9 cellular contexts compared by ENCODE assay signal in genomic region chr22:41417622-41418390, GRCh38. TPM values are rescaled to one million over a fixed set of nuclear protein-coding genes. Genes with fewer than 3 reads are reported as not detected.
A peak's percentile ranks its signal among the peaks of the same experiment; 100 is the strongest.
DNase-seq lines count a peak whose midpoint lies in the region; ATAC-seq and TF ChIP-seq lines count a peak whose summit lies in the region.
"Had no signal": no experiment of that assay in that cellular context is flagged by ENCODE, and none has a peak within 500 bp of the region (broad histone marks: within the 10 kb centered on the region; RNA-seq: fewer than 3 reads in every experiment).

No MANE protein-coding gene starts in this region.

- H3K36me3 ChIP-seq in esophagus muscularis mucosa (peaks cover 0 to 1% (median under 1%) of the 10 kb centered on the region in 4 donors), testis (ENCODE audit: low read depth, missing control alignments) (no peaks in the 10 kb centered on the region)

- H3K4me3 ChIP-seq in esophagus muscularis mucosa (peak overlapping the region in 3 of 4 donors; percentile 0 to 30 (median 10)), testis (no peak overlapping the region)

- H3K27me3 ChIP-seq in esophagus muscularis mucosa (no peaks in the 10 kb centered on the region), testis (no peaks in the 10 kb centered on the region)

- peaks cover 49 to 69% (median 63%) of the 10 kb centered on the region in 4 donors for H3K4me1 ChIP-seq in esophagus muscularis mucosa
- peaks cover 41% of the 10 kb centered on the region for H3K4me1 ChIP-seq in testis

- no peaks in the 10 kb centered on the region for H3K9me3 Mint-ChIP-seq in endothelial cell (ENCODE audit: unreplicated experiment)

- TF ChIP-seq CTCF in esophagus muscularis mucosa (IDR thresholded peaks at IDR 0.05) (no peak), testis (IDR thresholded peaks at IDR 0.05) (no peak), endothelial cell (IDR thresholded peaks at IDR 0.05; ENCODE audit: unreplicated experiment) (no peak)

- TF ChIP-seq EP300 in esophagus muscularis mucosa (IDR thresholded peaks at IDR 0.05) = peak; percentile 98

- DNase-seq in RPMI7951 (ENCODE audit: low read depth) (peak; percentile 56), esophagus muscularis mucosa (ENCODE audit: extremely low spot score) (no peak), midbrain (lab: John Stamatoyannopoulos, UW) (peak; percentile 99), testis (peak; percentile 93), kidney glomerular epithelial cell (lab: John Stamatoyannopoulos, UW) (no peak), endothelial cell (ENCODE audit: low spot score) (no peak)

- H3K4me3 Mint-ChIP-seq in endothelial cell (ENCODE audit: unreplicated experiment) = no peak overlapping the region
- H3K4me3 Mint-ChIP-seq: activated naive CD8-positive, alpha-beta T cell had no signal

- TF ChIP-seq POLR2A in esophagus muscularis mucosa (IDR thresholded peaks at IDR 0.05; ENCODE audit: low read depth) (no peak), testis (IDR thresholded peaks at IDR 0.05) (no peak)

- peaks cover 7% of the 10 kb centered on the region for H3K27me3 Mint-ChIP-seq in endothelial cell (ENCODE audit: unreplicated experiment)
- H3K27me3 Mint-ChIP-seq: activated naive CD8-positive, alpha-beta T cell had no signal

- peak overlapping the region; percentile 93 to 100 (median 99) for H3K27ac ChIP-seq in esophagus muscularis mucosa (replicated peaks in 1 of 4)
- peak overlapping the region in 1 of 2 donors; percentile 27 for H3K27ac ChIP-seq in testis

- ATAC-seq in GM21447 (IDR thresholded peaks at IDR 0.05; ENCODE audit: unreplicated experiment) = no peak
- ATAC-seq in HG03520 (IDR thresholded peaks at IDR 0.05; ENCODE audit: unreplicated experiment) = no peak

- no peaks in the 10 kb centered on the region for H3K36me3 Mint-ChIP-seq in endothelial cell (ENCODE audit: low read depth, unreplicated experiment)
- H3K36me3 Mint-ChIP-seq: activated naive CD8-positive, alpha-beta T cell had no signal

- 74% methylated on average over 5 of the region's 13 CpGs for WGBS in esophagus muscularis mucosa
- WGBS in testis, 2 donors = 37 to 64% methylated on average over 9 to 13 of the region's 13 CpGs

- H3K27ac Mint-ChIP-seq in endothelial cell (ENCODE audit: unreplicated experiment) = no peak overlapping the region
- H3K27ac Mint-ChIP-seq: activated naive CD8-positive, alpha-beta T cell had no signal

- intact Hi-C loops in esophagus muscularis mucosa (cut with DNase I) (loop anchor here (2.0 kb wide), 1 partner anchor 21 kb away; no protein-coding TSS in a partner anchor), testis (cut with DNase I; ENCODE audit: low total_unique reads) (no loop called here)

- no peaks in the 10 kb centered on the region for H3K9me3 ChIP-seq in esophagus muscularis mucosa
- H3K9me3 ChIP-seq in testis = no peaks in the 10 kb centered on the region

- peaks cover 10% of the 10 kb centered on the region for H3K4me1 Mint-ChIP-seq in endothelial cell (ENCODE audit: unreplicated experiment)

RNA-seq across cellular contexts. Expression of gene TOB2, which starts 28.8 kb away (rescaled TPM):
- total RNA-seq in RPMI7951 (2014; rRNA removed; shearing (Covaris generic)) = 11.5 and 14.2 TPM in 2 replicates
- 100 to 1,000 TPM in 1 of 4 donors, 10 to 100 TPM in 3; 56.2 to 100 (median 93.0) TPM for total RNA-seq in esophagus muscularis mucosa
- 10 to 100 TPM; 35.4 to 41.7 TPM for total RNA-seq in testis
- polyA plus RNA-seq in testis (ENCODE audit: insufficient read depth, low read depth, low replicate concordance) = 32.7 TPM
- 60.3 TPM for total RNA-seq in endothelial cell (ENCODE audit: unreplicated experiment)

RNA-seq across cellular contexts. Expression of gene TEF, which starts 36.1 kb away (rescaled TPM):
- total RNA-seq in RPMI7951 (2014; rRNA removed; shearing (Covaris generic)) = 8.8 and 13.0 TPM in 2 replicates
- 10 to 100 TPM; 19.5 to 47.8 (median 36.6) TPM for total RNA-seq in esophagus muscularis mucosa
- 10 to 100 TPM; 32.8 to 40.9 TPM for total RNA-seq in testis
- polyA plus RNA-seq in testis (ENCODE audit: insufficient read depth, low read depth, low replicate concordance) = 25.6 TPM
- total RNA-seq in endothelial cell (ENCODE audit: unreplicated experiment) = 6.6 TPM

RNA-seq across cellular contexts. Expression of gene PHF5A, which starts 50.7 kb away (rescaled TPM):
- total RNA-seq in RPMI7951 (2014; rRNA removed; shearing (Covaris generic)) = 55.6 and 59.7 TPM in 2 replicates
- 10 to 100 TPM; 36.5 to 46.1 (median 42.2) TPM for total RNA-seq in esophagus muscularis mucosa
- 10 to 100 TPM; 33.7 to 35.1 TPM for total RNA-seq in testis
- 42.8 TPM for polyA plus RNA-seq in testis (ENCODE audit: insufficient read depth, low read depth, low replicate concordance)
- 54.6 TPM for total RNA-seq in endothelial cell (ENCODE audit: unreplicated experiment)

RNA-seq across cellular contexts. Expression of gene ACO2, which starts 51.1 kb away (rescaled TPM):
- total RNA-seq in RPMI7951 (2014; rRNA removed; shearing (Covaris generic)) = 38.5 and 43.7 TPM in 2 replicates
- total RNA-seq in esophagus muscularis mucosa (100 to 1,000 TPM; 141 to 214 (median 166) TPM), testis (100 to 1,000 TPM; 133 to 178 TPM), endothelial cell (ENCODE audit: unreplicated experiment) (83.5 TPM)
- polyA plus RNA-seq in testis (ENCODE audit: insufficient read depth, low read depth, low replicate concordance) = 113 TPM

Comparison
In these comparisons a context has a peak if more than half of its experiments do, and no peak if none do; other contexts are left out.
1. DNase-seq: peak in RPMI7951 (single experiment), midbrain (single experiment) and testis (single experiment); none in esophagus muscularis mucosa (single experiment), kidney glomerular epithelial cell (single experiment) and endothelial cell (single experiment).
2. H3K4me3 ChIP-seq: peak in esophagus muscularis mucosa (3 of 4); none in testis (0 of 2).